1 cellular context compared by ENCODE assay signal in the genomic region with DNA sequence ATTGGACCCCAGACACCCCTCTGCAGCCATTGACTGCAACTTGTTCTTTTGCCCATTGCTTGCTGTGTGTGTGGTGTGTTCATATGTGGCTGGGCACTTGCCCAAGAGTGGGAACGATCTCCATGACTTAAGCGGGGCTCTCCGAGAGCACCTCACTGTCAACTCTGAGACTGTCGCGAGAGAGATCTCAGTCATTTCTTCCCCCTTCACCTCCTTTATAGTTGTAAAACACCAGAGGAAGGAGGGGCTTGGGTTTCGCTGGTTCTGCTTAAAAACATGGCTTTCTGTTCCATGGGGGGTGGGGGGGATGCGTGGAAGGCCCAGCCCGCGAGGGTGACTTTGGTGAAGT.
TF ChIP-seq lines count a peak whose summit lies in the region.

No MANE protein-coding gene starts in this region.

TF ChIP-seq in GM12878, 131 proteins besides CTCF, POLR2A, EP300 and RAD21:
- TF ChIP-seq, protein P1, sequence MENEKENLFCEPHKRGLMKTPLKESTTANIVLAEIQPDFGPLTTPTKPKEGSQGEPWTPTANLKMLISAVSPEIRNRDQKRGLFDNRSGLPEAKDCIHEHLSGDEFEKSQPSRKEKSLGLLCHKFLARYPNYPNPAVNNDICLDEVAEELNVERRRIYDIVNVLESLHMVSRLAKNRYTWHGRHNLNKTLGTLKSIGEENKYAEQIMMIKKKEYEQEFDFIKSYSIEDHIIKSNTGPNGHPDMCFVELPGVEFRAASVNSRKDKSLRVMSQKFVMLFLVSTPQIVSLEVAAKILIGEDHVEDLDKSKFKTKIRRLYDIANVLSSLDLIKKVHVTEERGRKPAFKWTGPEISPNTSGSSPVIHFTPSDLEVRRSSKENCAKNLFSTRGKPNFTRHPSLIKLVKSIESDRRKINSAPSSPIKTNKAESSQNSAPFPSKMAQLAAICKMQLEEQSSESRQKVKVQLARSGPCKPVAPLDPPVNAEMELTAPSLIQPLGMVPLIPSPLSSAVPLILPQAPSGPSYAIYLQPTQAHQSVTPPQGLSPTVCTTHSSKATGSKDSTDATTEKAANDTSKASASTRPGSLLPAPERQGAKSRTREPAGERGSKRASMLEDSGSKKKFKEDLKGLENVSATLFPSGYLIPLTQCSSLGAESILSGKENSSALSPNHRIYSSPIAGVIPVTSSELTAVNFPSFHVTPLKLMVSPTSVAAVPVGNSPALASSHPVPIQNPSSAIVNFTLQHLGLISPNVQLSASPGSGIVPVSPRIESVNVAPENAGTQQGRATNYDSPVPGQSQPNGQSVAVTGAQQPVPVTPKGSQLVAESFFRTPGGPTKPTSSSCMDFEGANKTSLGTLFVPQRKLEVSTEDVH (IDR thresholded peaks at IDR 0.05; ENCODE audit: low read depth, partially characterized antibody): peak; percentile 13
- no peak for TF ChIP-seq SMAD5 (IDR thresholded peaks at IDR 0.05; ENCODE audit: low read depth)
- TF ChIP-seq PML (IDR thresholded peaks at IDR 0.05; ENCODE audit: low read length): peak; percentile 47; the same call in 1 of the 2 replicates
- TF ChIP-seq FOXM1 (IDR thresholded peaks at IDR 0.05; ENCODE audit: low read depth, low read length): 0 out of 2 replicates have a peak, but pooled peaks have one; percentile 12
- TF ChIP-seq, protein P2, sequence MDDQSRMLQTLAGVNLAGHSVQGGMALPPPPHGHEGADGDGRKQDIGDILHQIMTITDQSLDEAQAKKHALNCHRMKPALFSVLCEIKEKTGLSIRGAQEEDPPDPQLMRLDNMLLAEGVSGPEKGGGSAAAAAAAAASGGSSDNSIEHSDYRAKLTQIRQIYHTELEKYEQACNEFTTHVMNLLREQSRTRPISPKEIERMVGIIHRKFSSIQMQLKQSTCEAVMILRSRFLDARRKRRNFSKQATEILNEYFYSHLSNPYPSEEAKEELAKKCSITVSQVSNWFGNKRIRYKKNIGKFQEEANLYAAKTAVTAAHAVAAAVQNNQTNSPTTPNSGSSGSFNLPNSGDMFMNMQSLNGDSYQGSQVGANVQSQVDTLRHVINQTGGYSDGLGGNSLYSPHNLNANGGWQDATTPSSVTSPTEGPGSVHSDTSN (IDR thresholded peaks at IDR 0.05; ENCODE audit: insufficient replicate concordance, low read depth, low read length): no peak
